1 cellular context compared by ENCODE assay signal in genomic region chr6:159125014-159125609, GRCh38.
TF ChIP-seq lines count a peak whose summit lies in the region.

No MANE protein-coding gene starts in this region.

TF ChIP-seq in WTC11, 78 proteins besides CTCF, POLR2A, EP300 and RAD21 (continued from another document):
- TF ChIP-seq, protein P1, sequence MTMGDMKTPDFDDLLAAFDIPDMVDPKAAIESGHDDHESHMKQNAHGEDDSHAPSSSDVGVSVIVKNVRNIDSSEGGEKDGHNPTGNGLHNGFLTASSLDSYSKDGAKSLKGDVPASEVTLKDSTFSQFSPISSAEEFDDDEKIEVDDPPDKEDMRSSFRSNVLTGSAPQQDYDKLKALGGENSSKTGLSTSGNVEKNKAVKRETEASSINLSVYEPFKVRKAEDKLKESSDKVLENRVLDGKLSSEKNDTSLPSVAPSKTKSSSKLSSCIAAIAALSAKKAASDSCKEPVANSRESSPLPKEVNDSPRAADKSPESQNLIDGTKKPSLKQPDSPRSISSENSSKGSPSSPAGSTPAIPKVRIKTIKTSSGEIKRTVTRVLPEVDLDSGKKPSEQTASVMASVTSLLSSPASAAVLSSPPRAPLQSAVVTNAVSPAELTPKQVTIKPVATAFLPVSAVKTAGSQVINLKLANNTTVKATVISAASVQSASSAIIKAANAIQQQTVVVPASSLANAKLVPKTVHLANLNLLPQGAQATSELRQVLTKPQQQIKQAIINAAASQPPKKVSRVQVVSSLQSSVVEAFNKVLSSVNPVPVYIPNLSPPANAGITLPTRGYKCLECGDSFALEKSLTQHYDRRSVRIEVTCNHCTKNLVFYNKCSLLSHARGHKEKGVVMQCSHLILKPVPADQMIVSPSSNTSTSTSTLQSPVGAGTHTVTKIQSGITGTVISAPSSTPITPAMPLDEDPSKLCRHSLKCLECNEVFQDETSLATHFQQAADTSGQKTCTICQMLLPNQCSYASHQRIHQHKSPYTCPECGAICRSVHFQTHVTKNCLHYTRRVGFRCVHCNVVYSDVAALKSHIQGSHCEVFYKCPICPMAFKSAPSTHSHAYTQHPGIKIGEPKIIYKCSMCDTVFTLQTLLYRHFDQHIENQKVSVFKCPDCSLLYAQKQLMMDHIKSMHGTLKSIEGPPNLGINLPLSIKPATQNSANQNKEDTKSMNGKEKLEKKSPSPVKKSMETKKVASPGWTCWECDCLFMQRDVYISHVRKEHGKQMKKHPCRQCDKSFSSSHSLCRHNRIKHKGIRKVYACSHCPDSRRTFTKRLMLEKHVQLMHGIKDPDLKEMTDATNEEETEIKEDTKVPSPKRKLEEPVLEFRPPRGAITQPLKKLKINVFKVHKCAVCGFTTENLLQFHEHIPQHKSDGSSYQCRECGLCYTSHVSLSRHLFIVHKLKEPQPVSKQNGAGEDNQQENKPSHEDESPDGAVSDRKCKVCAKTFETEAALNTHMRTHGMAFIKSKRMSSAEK (CRISPR knock-in tag; IDR thresholded peaks at IDR 0.05; ENCODE audit: borderline replicate concordance), result no peak
